ENCODE assay signal across 1 cellular context in the genomic region with DNA sequence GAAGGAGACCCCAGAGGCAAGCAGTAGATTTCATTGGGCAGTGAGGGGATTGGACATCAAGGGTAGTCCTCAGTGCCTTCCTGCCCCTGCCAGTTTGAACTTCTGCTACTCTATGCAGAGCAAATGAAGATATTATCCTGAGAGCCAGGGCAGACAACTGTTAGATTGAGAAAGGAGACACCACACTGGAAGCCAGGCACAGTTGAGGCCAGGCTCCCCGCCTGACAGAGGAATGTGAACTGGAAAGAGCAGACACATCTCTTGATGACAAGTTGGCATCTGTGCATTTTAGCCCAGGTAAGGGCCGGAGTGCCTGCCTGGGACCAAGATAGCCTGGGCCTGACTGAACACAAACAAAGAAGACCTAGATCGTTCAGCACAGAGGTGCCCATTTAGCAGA.
TF ChIP-seq lines count a peak whose summit lies in the region.

No MANE protein-coding gene starts in this region.

TF ChIP-seq in K562, 482 proteins besides CTCF, POLR2A, EP300 and RAD21:
- TF ChIP-seq YBX1 (IDR thresholded peaks at IDR 0.05) = no peak
- TF ChIP-seq LCOR (CRISPR knock-in tag; IDR thresholded peaks at IDR 0.05) = no peak
- TF ChIP-seq EP400 (IDR thresholded peaks at IDR 0.05) = no peak
- TF ChIP-seq, protein P1, sequence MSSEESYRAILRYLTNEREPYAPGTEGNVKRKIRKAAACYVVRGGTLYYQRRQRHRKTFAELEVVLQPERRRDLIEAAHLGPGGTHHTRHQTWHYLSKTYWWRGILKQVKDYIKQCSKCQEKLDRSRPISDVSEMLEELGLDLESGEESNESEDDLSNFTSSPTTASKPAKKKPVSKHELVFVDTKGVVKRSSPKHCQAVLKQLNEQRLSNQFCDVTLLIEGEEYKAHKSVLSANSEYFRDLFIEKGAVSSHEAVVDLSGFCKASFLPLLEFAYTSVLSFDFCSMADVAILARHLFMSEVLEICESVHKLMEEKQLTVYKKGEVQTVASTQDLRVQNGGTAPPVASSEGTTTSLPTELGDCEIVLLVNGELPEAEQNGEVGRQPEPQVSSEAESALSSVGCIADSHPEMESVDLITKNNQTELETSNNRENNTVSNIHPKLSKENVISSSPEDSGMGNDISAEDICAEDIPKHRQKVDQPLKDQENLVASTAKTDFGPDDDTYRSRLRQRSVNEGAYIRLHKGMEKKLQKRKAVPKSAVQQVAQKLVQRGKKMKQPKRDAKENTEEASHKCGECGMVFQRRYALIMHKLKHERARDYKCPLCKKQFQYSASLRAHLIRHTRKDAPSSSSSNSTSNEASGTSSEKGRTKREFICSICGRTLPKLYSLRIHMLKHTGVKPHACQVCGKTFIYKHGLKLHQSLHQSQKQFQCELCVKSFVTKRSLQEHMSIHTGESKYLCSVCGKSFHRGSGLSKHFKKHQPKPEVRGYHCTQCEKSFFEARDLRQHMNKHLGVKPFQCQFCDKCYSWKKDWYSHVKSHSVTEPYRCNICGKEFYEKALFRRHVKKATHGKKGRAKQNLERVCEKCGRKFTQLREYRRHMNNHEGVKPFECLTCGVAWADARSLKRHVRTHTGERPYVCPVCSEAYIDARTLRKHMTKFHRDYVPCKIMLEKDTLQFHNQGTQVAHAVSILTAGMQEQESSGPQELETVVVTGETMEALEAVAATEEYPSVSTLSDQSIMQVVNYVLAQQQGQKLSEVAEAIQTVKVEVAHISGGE (CRISPR knock-in tag; IDR thresholded peaks at IDR 0.05) = no peak
- TF ChIP-seq ELF2 (CRISPR knock-in tag; IDR thresholded peaks at IDR 0.05) = no peak
- TF ChIP-seq NCOA2 (IDR thresholded peaks at IDR 0.05; ENCODE audit: partially characterized antibody in 2 of 2) = no peak
- TF ChIP-seq SMAD4 (CRISPR knock-in tag; conservative IDR thresholded peaks at IDR 0.05) = no peak
- TF ChIP-seq TAF7 (tag; IDR thresholded peaks at IDR 0.05) = no peak
- TF ChIP-seq ZMIZ1 (IDR thresholded peaks at IDR 0.05; ENCODE audit: low read depth in 2 of 2, low read length in 2 of 2) = no peak
- no peak for TF ChIP-seq ILK (tag; IDR thresholded peaks at IDR 0.05; ENCODE audit: borderline replicate concordance, low read depth)
- no peak for TF ChIP-seq SOX6 (IDR thresholded peaks at IDR 0.05)
